Comparison of ENCODE assay signal across 1 cellular context in the genomic region with DNA sequence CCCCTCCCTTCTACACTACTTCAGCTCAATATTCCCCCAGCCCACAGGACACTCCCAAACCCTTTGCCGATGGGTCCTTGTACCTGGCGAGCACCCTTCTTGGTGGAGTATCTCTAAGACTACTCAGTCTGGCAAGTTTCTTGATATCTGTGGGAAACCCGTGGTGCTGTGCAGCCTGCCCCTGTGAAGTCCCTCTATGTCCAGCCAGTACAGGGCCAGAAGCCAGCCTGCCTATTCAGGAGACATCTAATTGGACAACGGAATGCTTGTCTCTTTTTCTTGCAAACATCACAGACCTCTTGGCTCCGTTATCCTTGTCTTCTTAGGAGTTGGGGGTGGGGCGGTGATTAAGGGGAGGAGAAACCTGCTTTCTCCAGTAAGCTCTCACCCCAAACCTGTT.
TF ChIP-seq lines count a peak whose summit lies in the region.

No MANE protein-coding gene starts in this region.

TF ChIP-seq in GM23338, 12 proteins besides CTCF, POLR2A, EP300 and RAD21 (continued from another document):
- TF ChIP-seq ETS1 (IDR thresholded peaks at IDR 0.05), result no peak
- TF ChIP-seq EZH2phosphoT487 (IDR thresholded peaks at IDR 0.05; ENCODE audit: unreplicated experiment), result no peak
- TF ChIP-seq ZNF462 (CRISPR knock-in tag; IDR thresholded peaks at IDR 0.05), result no peak
- no peak for TF ChIP-seq NANOG (IDR thresholded peaks at IDR 0.05; ENCODE audit: borderline replicate concordance)
- TF ChIP-seq POLR2AphosphoS5 (IDR thresholded peaks at IDR 0.05; ENCODE audit: low read depth), result no peak
- no peak for TF ChIP-seq CREB1 (CRISPR knock-in tag; IDR thresholded peaks at IDR 0.05; ENCODE audit: low read depth)
TF ChIP-seq in GM23338: peak in this region for 0.
